9 cellular contexts compared by ENCODE assay signal in genomic region chr18:26468931-26469340, GRCh38.
DNase-seq lines count a peak whose midpoint lies in the region; TF ChIP-seq lines count a peak whose summit lies in the region.
"Had no signal": no experiment of that assay in that cellular context is flagged by ENCODE, and none has a peak within 500 bp of the region (broad histone marks: within the 10 kb centered on the region; RNA-seq: fewer than 3 reads in every experiment).

No MANE protein-coding gene starts in this region.

- in situ Hi-C loops in astrocyte of the cerebellum (cut with HindIII; ENCODE audit: low sequenced_read_pairs): no loop called here

- DNase-seq in NCI-H2107 treated with DMSO at 0.1 percent for 48 hours (lab: John Stamatoyannopoulos, UW; ENCODE audit: unreplicated experiment) (peak; percentile 46), NCI-H2107 (lab: John Stamatoyannopoulos, UW) (no peak), HFF-Myc (ENCODE audit: extremely low read depth, low read depth) (no peak), NCI-H1417 treated with DMSO at 0.1 percent for 48 hours (lab: John Stamatoyannopoulos, UW) (peak; percentile 17), astrocyte of the cerebellum (ENCODE audit: low read depth) (no peak), myocyte (ENCODE audit: low read depth) (peak; percentile 41), NOMO-1 (lab: John Stamatoyannopoulos, UW; ENCODE audit: unreplicated experiment in 2 of 2) (no peak)
- no peak for DNase-seq in activated naive CD4-positive, alpha-beta T cell (lab: John Stamatoyannopoulos, UW)

- peak; percentile 70 for TF ChIP-seq CTCF in HFF-Myc (IDR thresholded peaks at IDR 0.05; ENCODE audit: low read depth, low read length, missing control alignments)
- TF ChIP-seq CTCF in astrocyte of the cerebellum (IDR thresholded peaks at IDR 0.05; ENCODE audit: low read depth, low read length, missing control alignments): peak; percentile 72

- H3K4me3 ChIP-seq in HFF-Myc (replicated peaks; ENCODE audit: low read depth, low read length): no peak overlapping the region
- H3K4me3 ChIP-seq in astrocyte of the cerebellum (ENCODE audit: low read depth, low read length): no peak overlapping the region
- H3K4me3 ChIP-seq: BLaER1 treated with 17β-estradiol and CSF1 and Interleukin-3, amounts not matched to agents 10 nM and 100 nM had no signal

Comparison
In these comparisons a context has a peak if more than half of its experiments do, and no peak if none do; other contexts are left out.
1. DNase-seq: peak in NCI-H2107 treated with DMSO at 0.1 percent for 48 hours (single experiment), NCI-H1417 treated with DMSO at 0.1 percent for 48 hours (single experiment) and myocyte (single experiment); none in NCI-H2107 (single experiment), HFF-Myc (single experiment), astrocyte of the cerebellum (single experiment), activated naive CD4-positive, alpha-beta T cell (0 of 4) and NOMO-1 (0 of 2).